11 cellular contexts compared by ENCODE assay signal in genomic region chr9:14307989-14308750, GRCh38. TPM values are rescaled to one million over a fixed set of nuclear protein-coding genes. Genes with fewer than 3 reads are reported as not detected.
DNase-seq lines count a peak whose midpoint lies in the region; ATAC-seq, FAIRE-seq and TF ChIP-seq lines count a peak whose summit lies in the region.
"Had no signal": no experiment of that assay in that cellular context is flagged by ENCODE, and none has a peak within 500 bp of the region (broad histone marks: within the 10 kb centered on the region; RNA-seq: fewer than 3 reads in every experiment).

No MANE protein-coding gene starts in this region.

- WGBS in A549 (ENCODE audit: missing lambda C conversion rate) = 95% methylated on average over 9 of the region's 9 CpGs

- H3K4me1 ChIP-seq in A549 = peaks cover 39% of the 10 kb centered on the region
- peaks cover 48% of the 10 kb centered on the region for H3K4me1 ChIP-seq in adipocyte (ENCODE audit: control insufficient read depth, insufficient read depth, low read length)

- peaks cover 5% of the 10 kb centered on the region for H3K4me1 Mint-ChIP-seq in CD4-positive, alpha-beta T cell (ENCODE audit: low read depth)

- H3K4me2 ChIP-seq in A549 = peak overlapping the region; percentile 71

- no peaks in the 10 kb centered on the region for H3K9me3 Mint-ChIP-seq in CD4-positive, alpha-beta T cell

- DNase-seq in A549 (ENCODE audit: low read depth in 1 of 2, low spot score in 1 of 2) = no peak
- no peak for DNase-seq in adipocyte (ENCODE audit: low read depth)
- DNase-seq in fibroblast of the aortic adventitia (ENCODE audit: low read depth) = peak; percentile 67
- peak; percentile 21 for DNase-seq in occipital lobe (lab: John Stamatoyannopoulos, UW)
- DNase-seq in NCI-H1694 (lab: John Stamatoyannopoulos, UW) = no peak
- DNase-seq in CD4-positive, alpha-beta T cell = no peak
- no peak for DNase-seq in NCI-H510A treated with DMSO at 0.1 percent for 48 hours (lab: John Stamatoyannopoulos, UW)
- DNase-seq in retina = no peak
- DNase-seq: activated T-cell treated with anti-CD3 and anti-CD28 coated beads for 4 hours, PC-3 had no signal

- TF ChIP-seq CTCF in A549 (IDR thresholded peaks at IDR 0.05) (no peak), fibroblast of the aortic adventitia (IDR thresholded peaks at IDR 0.05; ENCODE audit: insufficient read depth, low read length) (no peak)
- TF ChIP-seq CTCF in CD4-positive, alpha-beta T cell (IDR thresholded peaks at IDR 0.05) = no peak

- H3K9me3 ChIP-seq in A549 (no peaks in the 10 kb centered on the region), adipocyte (ENCODE audit: control insufficient read depth, low read length) (no peaks in the 10 kb centered on the region)
- H3K9me3 ChIP-seq in CD4-positive, alpha-beta T cell (ENCODE audit: control insufficient read depth, low read length) = no peaks in the 10 kb centered on the region

- TF ChIP-seq RAD21 in A549 (conservative IDR thresholded peaks at IDR 0.05 in 1 of 2, IDR thresholded peaks at IDR 0.05 in 1 of 2) = no peak

- intact Hi-C loops in CD4-positive, alpha-beta T cell (cut with DNase I, micrococcal nuclease) = no loop called here

- peak overlapping the region; percentile 97 for H3K9ac ChIP-seq in adipocyte (ENCODE audit: low read length)

- no peak for TF ChIP-seq POLR2A in A549 (IDR thresholded peaks at IDR 0.05; ENCODE audit: low read length)

- no peaks in the 10 kb centered on the region for H3K27me3 ChIP-seq in adipocyte (replicated peaks; ENCODE audit: control insufficient read depth, insufficient read depth, low read length)
- peaks cover 33% of the 10 kb centered on the region for H3K27me3 ChIP-seq in CD4-positive, alpha-beta T cell (ENCODE audit: control insufficient read depth, insufficient read depth, low read length)

- no peak for ATAC-seq in A549
- ATAC-seq in CD4-positive, alpha-beta T cell (ENCODE audit: poor library complexity) = no peak
- ATAC-seq: PC-3 had no signal

- H3K27ac ChIP-seq in A549 = 0 out of 6 replicates have a peak overlapping the region, but pooled peaks of 1 of the 2 experiments have one; percentile 0
- no peak overlapping the region for H3K27ac ChIP-seq in CD4-positive, alpha-beta T cell (ENCODE audit: low read depth, low read length)

- H3K4me3 Mint-ChIP-seq in CD4-positive, alpha-beta T cell = no peak overlapping the region

- CTCF ChIA-PET in A549 (lab: Yijun Ruan, JAX) = interaction anchor here (1.1 to 1.3 kb wide), 2 partner anchors 9 to 13 kb away, joined by 3 to 6 read pairs; no protein-coding TSS in a partner anchor
- CTCF ChIA-PET in CD4-positive, alpha-beta T cell (lab: Charles Lee) = no interaction called here

- no peak for TF ChIP-seq EP300 in A549 (IDR thresholded peaks at IDR 0.05)

- H3K27ac Mint-ChIP-seq in CD4-positive, alpha-beta T cell = no peak overlapping the region

- H3K27me3 Mint-ChIP-seq in CD4-positive, alpha-beta T cell = peaks cover 85% of the 10 kb centered on the region

- no peaks in the 10 kb centered on the region for H3K36me3 Mint-ChIP-seq in CD4-positive, alpha-beta T cell (ENCODE audit: low read depth)

- H3K4me3 ChIP-seq in A549 = no peak overlapping the region
- H3K4me3 ChIP-seq in adipocyte (ENCODE audit: low read length) = peak overlapping the region; percentile 94
- H3K4me3 ChIP-seq in fibroblast of the aortic adventitia (ENCODE audit: low read depth, low read length) = peak overlapping the region; percentile 94

- FAIRE-seq in A549 (lab: Jason Lieb, UNC) = no peak
- FAIRE-seq: frontal cortex had no signal

- POLR2A ChIA-PET in A549 (lab: Yijun Ruan, JAX) = no interaction called here
- POLR2A ChIA-PET in CD4-positive, alpha-beta T cell (lab: Charles Lee) = no interaction called here

- H3K36me3 ChIP-seq in adipocyte (ENCODE audit: control insufficient read depth, insufficient read depth, low read length, severe bottlenecking) = peaks cover 18% of the 10 kb centered on the region

TF ChIP-seq in A549, 52 proteins besides CTCF, POLR2A, EP300 and RAD21:
- no peak for TF ChIP-seq HOXB13 (CRISPR knock-in tag; IDR thresholded peaks at IDR 0.05; ENCODE audit: low read depth)
TF ChIP-seq in A549: peak in this region for 0.

RNA-seq across cellular contexts. Expression of gene NFIB, which starts 5.8 kb away (rescaled TPM):
- polyA plus RNA-seq in A549 (2011; rRNA removed) (21.7 and 27.1 TPM in 2 replicates), A549 (2017; fragmentation: RNase III; extraction: RNeasy Plus Mini Kit Qiagen cat#74134 plus additional on column Dnase treatment) (10.7 to 13.2 TPM (median 12.0 TPM) in 3 replicates)
- 7.4 and 8.2 TPM in 2 replicates for polyA plus RNA-seq in A549 (2012; cell fraction: cytosol; rRNA removed)
- polyA plus RNA-seq in A549 (2012; cell fraction: nucleus; rRNA removed) = 7.4 and 11.4 TPM in 2 replicates
- 59.3 and 63.6 TPM in 2 replicates for polyA minus RNA-seq in A549 (2011; rRNA and poly(A)+ RNA removed)
- total RNA-seq in fibroblast of the aortic adventitia (ENCODE audit: low replicate concordance) (107 and 111 TPM in 2 replicates), occipital lobe (159 TPM)
- total RNA-seq in CD4-positive, alpha-beta T cell = not detected

Comparison
In these comparisons a context has a peak if more than half of its experiments do, and no peak if none do; other contexts are left out.
1. DNase-seq: peak in fibroblast of the aortic adventitia (single experiment) and occipital lobe (single experiment); none in A549 (0 of 2), adipocyte (single experiment), NCI-H1694 (single experiment), CD4-positive, alpha-beta T cell (0 of 10), NCI-H510A treated with DMSO at 0.1 percent for 48 hours (single experiment) and retina (single experiment).
2. RNA of gene NFIB, which starts 5.8 kb away (total RNA-seq): 159 TPM in occipital lobe (single experiment) and 107 to 111 TPM in fibroblast of the aortic adventitia; not detected in CD4-positive, alpha-beta T cell; every median in the first group is over 10 times any median in the second.